ENCODE assay signal across 7 cellular contexts in the genomic region with DNA sequence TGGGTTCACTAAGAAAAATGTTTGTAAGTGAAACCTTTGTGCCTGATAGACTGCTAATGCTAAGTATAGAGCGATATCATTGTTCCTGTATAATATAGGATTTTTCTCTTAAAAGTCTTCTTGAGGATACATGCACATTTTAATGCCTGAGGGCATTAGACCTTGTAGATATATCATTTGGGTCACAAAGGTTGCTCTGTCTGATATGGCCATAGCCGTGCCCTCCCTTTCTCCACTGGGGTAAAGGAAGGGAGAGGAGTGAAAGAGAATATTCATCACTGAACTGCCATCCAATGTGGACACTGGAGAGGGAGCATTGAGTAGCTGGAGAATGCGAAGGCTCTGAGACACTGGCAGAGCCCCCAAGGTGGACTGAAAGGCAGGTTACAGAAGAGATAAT.
"Had no signal": no experiment of that assay in that cellular context is flagged by ENCODE, and none has a peak within 500 bp of the region (broad histone marks: within the 10 kb centered on the region; RNA-seq: fewer than 3 reads in every experiment).

No MANE protein-coding gene starts in this region.

- H3K4me1 Mint-ChIP-seq: IgD-negative memory B cell had no signal

- H3K27ac Mint-ChIP-seq: HFFc6, IgD-negative memory B cell had no signal

- H3K36me3 Mint-ChIP-seq: IgD-negative memory B cell had no signal

- H3K4me1 ChIP-seq: HAP-1 had no signal

- H3K4me2 ChIP-seq: KMS-11 had no signal

- H2AFZ ChIP-seq: GM23248 had no signal

- H3K4me3 Mint-ChIP-seq: HFFc6, IgD-negative memory B cell had no signal

- H3K36me3 ChIP-seq: HAP-1 had no signal

- H3K9ac ChIP-seq: GM23248, KMS-11 had no signal

- DNase-seq: GM23248, HFFc6, KBM-7 had no signal

- H3K27me3 Mint-ChIP-seq: IgD-negative memory B cell had no signal

- H3K9me3 ChIP-seq: HAP-1 had no signal

- H3K4me3 ChIP-seq: GM23248, HAP-1 had no signal

- ATAC-seq: HCT116 had no signal

- H3K27ac ChIP-seq: GM23248, KMS-11 had no signal
